ENCODE assay signal across 14 cellular contexts in genomic region chr19:38389957-38390924, GRCh38. TPM values are rescaled to one million over a fixed set of nuclear protein-coding genes. Genes with fewer than 3 reads are reported as not detected.
DNase-seq lines count a peak whose midpoint lies in the region; ATAC-seq, FAIRE-seq and TF ChIP-seq lines count a peak whose summit lies in the region.
"Had no signal": no experiment of that assay in that cellular context is flagged by ENCODE, and none has a peak within 500 bp of the region (broad histone marks: within the 10 kb centered on the region; RNA-seq: fewer than 3 reads in every experiment).

No MANE protein-coding gene starts in this region.

- H3K9ac ChIP-seq in astrocyte (ENCODE audit: low read length) (peak overlapping the region; percentile 90), iPS-18a (ENCODE audit: low read length) (peak overlapping the region; percentile 87)
- H3K9ac ChIP-seq: KMS-11 had no signal

- peak overlapping the region; percentile 54 for H3K27ac ChIP-seq in astrocyte (ENCODE audit: low read depth, low read length)
- H3K27ac ChIP-seq in iPS-18a (ENCODE audit: low read length) = no peak overlapping the region
- H3K27ac ChIP-seq in thoracic aorta = peak overlapping the region; percentile 84 to 89
- H3K27ac ChIP-seq: KMS-11, upper lobe of right lung had no signal

- FAIRE-seq in astrocyte (lab: Jason Lieb, UNC) = no peak

- DNase-seq in activated T-cell treated with anti-CD3 and anti-CD28 coated beads, Interleukin-2, amount 50 U/mL, for 24 hours = no peak
- no peak for DNase-seq in activated T-cell treated with anti-CD3 and anti-CD28 coated beads, Interleukin-2, amount 50 U/mL, for 48 hours
- DNase-seq in astrocyte (ENCODE audit: low read depth) (no peak), thoracic aorta (ENCODE audit: low spot score) (no peak), mesenteric fat pad (ENCODE audit: low spot score) (no peak)
- DNase-seq in effector CD4-positive, alpha-beta T cell = no peak
- DNase-seq: activated B cell treated with CpG ODN at 0.5 μM for 24 hours; activated naive CD4-positive, alpha-beta T cell treated with anti-CD3 and anti-CD28 coated beads, Interleukin-2, amount 50 U/mL, for 16 hours; effector memory CD4-positive, alpha-beta T cell; upper lobe of right lung had no signal

- peaks cover 5% of the 10 kb centered on the region for H3K36me3 Mint-ChIP-seq in activated T-cell treated with anti-CD3 and anti-CD28 coated beads, Interleukin-2, amount 50 U/mL, for 24 hours (ENCODE audit: low read depth)
- peaks cover 20% of the 10 kb centered on the region for H3K36me3 Mint-ChIP-seq in astrocyte (ENCODE audit: low read depth, unreplicated experiment)

- H3K4me1 ChIP-seq in astrocyte (ENCODE audit: insufficient read depth, low read length) (peaks cover 29% of the 10 kb centered on the region), iPS-18a (ENCODE audit: control insufficient read depth, low read depth, low read length) (peaks cover 14% of the 10 kb centered on the region), thoracic aorta (ENCODE audit: control insufficient read depth in 1 of 2, low read depth in 2 of 2) (peaks cover 3 to 30% of the 10 kb centered on the region in 2 donors)

- ATAC-seq in thoracic aorta (ENCODE audit: insufficient number of reproducible peaks, low FRiP score, low read depth) (no peak), HG03095 (IDR thresholded peaks at IDR 0.05; ENCODE audit: unreplicated experiment) (no peak)
- ATAC-seq: upper lobe of right lung had no signal

- peaks cover 23% of the 10 kb centered on the region for H3K27me3 Mint-ChIP-seq in activated T-cell treated with anti-CD3 and anti-CD28 coated beads, Interleukin-2, amount 50 U/mL, for 24 hours
- H3K27me3 Mint-ChIP-seq in astrocyte (ENCODE audit: low read depth, unreplicated experiment) = peaks cover 5% of the 10 kb centered on the region

- no peaks in the 10 kb centered on the region for H3K27me3 ChIP-seq in astrocyte (ENCODE audit: insufficient read depth, low read length)
- no peaks in the 10 kb centered on the region for H3K27me3 ChIP-seq in iPS-18a (ENCODE audit: control insufficient read depth, insufficient read depth, low read length)
- H3K27me3 ChIP-seq in thoracic aorta (replicated peaks; ENCODE audit: insufficient read depth) = no peaks in the 10 kb centered on the region

- no peaks in the 10 kb centered on the region for H3K9me3 Mint-ChIP-seq in activated T-cell treated with anti-CD3 and anti-CD28 coated beads, Interleukin-2, amount 50 U/mL, for 24 hours
- H3K9me3 Mint-ChIP-seq in astrocyte (ENCODE audit: unreplicated experiment) = peaks cover 3% of the 10 kb centered on the region
- H3K9me3 Mint-ChIP-seq: activated B cell treated with CpG ODN at 0.5 μM for 24 hours had no signal

- peaks cover 43% of the 10 kb centered on the region for H3K4me1 Mint-ChIP-seq in activated T-cell treated with anti-CD3 and anti-CD28 coated beads, Interleukin-2, amount 50 U/mL, for 24 hours (ENCODE audit: low read depth)
- peaks cover 15% of the 10 kb centered on the region for H3K4me1 Mint-ChIP-seq in astrocyte (ENCODE audit: low read depth, unreplicated experiment)

- H3K36me3 ChIP-seq in astrocyte (ENCODE audit: insufficient read depth, low read length) (peaks cover 14% of the 10 kb centered on the region), iPS-18a (ENCODE audit: control insufficient read depth, low read depth, low read length) (peaks cover 5% of the 10 kb centered on the region), thoracic aorta (no peaks in the 10 kb centered on the region)
- H3K36me3 ChIP-seq: upper lobe of right lung had no signal

- H3K4me2 ChIP-seq in astrocyte (ENCODE audit: low read length) = peak overlapping the region; percentile 97
- H3K4me2 ChIP-seq: KMS-11 had no signal

- H2AFZ ChIP-seq in astrocyte (ENCODE audit: low read depth, low read length) = peak overlapping the region; percentile 30

- H3K9me3 ChIP-seq in astrocyte (ENCODE audit: insufficient read depth, low read depth, low read length) = no peaks in the 10 kb centered on the region
- H3K9me3 ChIP-seq in iPS-18a (ENCODE audit: control insufficient read depth, low read depth, low read length) = no peaks in the 10 kb centered on the region
- H3K9me3 ChIP-seq in thoracic aorta = no peaks in the 10 kb centered on the region
- H3K9me3 ChIP-seq: upper lobe of right lung had no signal

- peak overlapping the region; percentile 45 for H3K4me3 Mint-ChIP-seq in activated T-cell treated with anti-CD3 and anti-CD28 coated beads, Interleukin-2, amount 50 U/mL, for 24 hours
- H3K4me3 Mint-ChIP-seq in astrocyte (ENCODE audit: unreplicated experiment) = peak overlapping the region; percentile 92
- H3K4me3 Mint-ChIP-seq: activated B cell treated with CpG ODN at 0.5 μM for 24 hours had no signal

- peaks cover 29% of the 10 kb centered on the region for H4K20me1 ChIP-seq in astrocyte (ENCODE audit: insufficient read depth, low read length)

- H3K79me2 ChIP-seq in astrocyte (ENCODE audit: insufficient read depth, low read length) = peaks cover 24% of the 10 kb centered on the region

- no peak for TF ChIP-seq CTCF in astrocyte (IDR thresholded peaks at IDR 0.05; ENCODE audit: insufficient read depth, low read depth, low read length)
- no peak for TF ChIP-seq CTCF in thoracic aorta (IDR thresholded peaks at IDR 0.05)

- peak overlapping the region; percentile 89 for H3K4me3 ChIP-seq in astrocyte (ENCODE audit: insufficient read depth, low read depth, low read length)
- H3K4me3 ChIP-seq in iPS-18a (ENCODE audit: low read length) = peak overlapping the region; percentile 97
- peak overlapping the region; percentile 85 for H3K4me3 ChIP-seq in thoracic aorta
- H3K4me3 ChIP-seq: upper lobe of right lung had no signal

- H3K27ac Mint-ChIP-seq in activated T-cell treated with anti-CD3 and anti-CD28 coated beads, Interleukin-2, amount 50 U/mL, for 24 hours = no peak overlapping the region
- peak overlapping the region; percentile 93 for H3K27ac Mint-ChIP-seq in astrocyte (ENCODE audit: unreplicated experiment)
- H3K27ac Mint-ChIP-seq: activated B cell treated with CpG ODN at 0.5 μM for 24 hours had no signal

RNA-seq across cellular contexts. Expression of gene SPRED3, which starts 1.7 kb away (rescaled TPM):
- total RNA-seq in astrocyte (17.3 and 19.0 TPM in 2 replicates), thoracic aorta (10 to 100 TPM in 1 of 2 donors, 1 to 10 TPM in 1; 4.1 to 16.4 TPM), mesenteric fat pad (2.2 TPM)

RNA-seq across cellular contexts. Expression of gene GGN, which starts 2.4 kb away (rescaled TPM):
- total RNA-seq in astrocyte = 2.1 and 2.8 TPM in 2 replicates
- 1 to 10 TPM; 1.5 to 6.0 TPM for total RNA-seq in thoracic aorta
- total RNA-seq in mesenteric fat pad = 1.0 TPM
- total RNA-seq: upper lobe of right lung had no signal

RNA-seq across cellular contexts. Expression of gene FAM98C, which starts 12.7 kb away (rescaled TPM):
- total RNA-seq in astrocyte (11.9 and 15.0 TPM in 2 replicates), thoracic aorta (10 to 100 TPM; 20.0 to 34.0 TPM), mesenteric fat pad (11.8 TPM)

RNA-seq across cellular contexts. Expression of gene PSMD8, which starts 15.9 kb away (rescaled TPM):
- 215 and 218 TPM in 2 replicates for total RNA-seq in astrocyte
- 100 to 1,000 TPM; 173 to 178 TPM for total RNA-seq in thoracic aorta
- 288 TPM for total RNA-seq in mesenteric fat pad

RNA-seq across cellular contexts. Expression of gene RASGRP4, which starts 35.8 kb away (rescaled TPM):
- total RNA-seq in astrocyte = not detected in 2 replicates
- total RNA-seq in thoracic aorta = 10 to 100 TPM in 1 of 2 donors, 1 to 10 TPM in 1; 3.6 to 16.9 TPM
- 8.4 TPM for total RNA-seq in mesenteric fat pad
- total RNA-seq: G401 had no signal
